20 cellular contexts compared by ENCODE assay signal in genomic region chr6:5119090-5119951, GRCh38.
"Had no signal": no experiment of that assay in that cellular context is flagged by ENCODE, and none has a peak within 500 bp of the region (broad histone marks: within the 10 kb centered on the region; RNA-seq: fewer than 3 reads in every experiment).

No MANE protein-coding gene starts in this region.

- ATAC-seq: effector memory CD8-positive, alpha-beta T cell; gastrocnemius medialis; heart right ventricle; left cardiac atrium; left ventricle myocardium superior; naive thymus-derived CD4-positive, alpha-beta T cell; psoas muscle had no signal

- DNase-seq: effector memory CD8-positive, alpha-beta T cell; gastrocnemius medialis; heart right ventricle; hypothalamus; left cardiac atrium; left ventricle myocardium superior; mesendoderm; naive thymus-derived CD4-positive, alpha-beta T cell; nephron progenitor cell; psoas muscle; small intestine; stimulated activated CD4-positive, alpha-beta T cell treated with anti-CD3 and anti-CD28 coated beads, Interleukin-12 subunit alpha, Interleukin-12 subunit beta, amount 100 ng/mL, for 4 hours; stimulated activated naive CD4-positive, alpha-beta T cell; stomach; substantia nigra; transverse colon had no signal

- H3K4me1 ChIP-seq: esophagus muscularis mucosa, stomach, transverse colon had no signal

- H3K4me3 ChIP-seq: esophagus muscularis mucosa, gastrocnemius medialis, heart right ventricle, psoas muscle, stomach, thoracic aorta, transverse colon had no signal

- H3K27me3 ChIP-seq: esophagus muscularis mucosa, gastrocnemius medialis, heart right ventricle, neutrophil, stomach, transverse colon had no signal

- H3K27ac ChIP-seq: epithelial cell of prostate, esophagus muscularis mucosa, gastrocnemius medialis, heart right ventricle, neutrophil, psoas muscle, stomach, thoracic aorta, transverse colon had no signal

- H3K9me3 ChIP-seq: esophagus muscularis mucosa, gastrocnemius medialis, heart right ventricle, neutrophil, psoas muscle, stomach, thoracic aorta, transverse colon had no signal

- H3K36me3 ChIP-seq: esophagus muscularis mucosa, gastrocnemius medialis, heart right ventricle, neutrophil, stomach, thoracic aorta, transverse colon had no signal
